8 cellular contexts compared by ENCODE assay signal in genomic region chr10:32961892-32962369, GRCh38. TPM values are rescaled to one million over a fixed set of nuclear protein-coding genes. Genes with fewer than 3 reads are reported as not detected.
DNase-seq lines count a peak whose midpoint lies in the region; ATAC-seq and TF ChIP-seq lines count a peak whose summit lies in the region.

No MANE protein-coding gene starts in this region.

- H3K4me3 ChIP-seq in ascending aorta: peak overlapping the region; percentile 14 to 42
- H3K4me3 ChIP-seq in iPS-20b (ENCODE audit: low read length): peak overlapping the region; percentile 27
- H3K4me3 ChIP-seq in testis: no peak overlapping the region

- H3K27me3 ChIP-seq in ascending aorta: no peaks in the 10 kb centered on the region
- no peaks in the 10 kb centered on the region for H3K27me3 ChIP-seq in iPS-20b (ENCODE audit: insufficient read depth, low read length)
- no peaks in the 10 kb centered on the region for H3K27me3 ChIP-seq in testis

- peaks cover 0 to 35% of the 10 kb centered on the region in 2 donors for H3K4me1 ChIP-seq in ascending aorta
- H3K4me1 ChIP-seq in iPS-20b (ENCODE audit: insufficient read depth, low read length): peaks cover 25% of the 10 kb centered on the region
- H3K4me1 ChIP-seq in testis: no peaks in the 10 kb centered on the region

- TF ChIP-seq POLR2A in testis (IDR thresholded peaks at IDR 0.05): no peak

- ATAC-seq in GM19324 (IDR thresholded peaks at IDR 0.05; ENCODE audit: low FRiP score, unreplicated experiment) (no peak), GM19328 (IDR thresholded peaks at IDR 0.05; ENCODE audit: unreplicated experiment) (no peak)

- DNase-seq in HT-29 (ENCODE audit: low spot score) (peak; percentile 49), ascending aorta (ENCODE audit: low spot score in 2 of 2) (peak in 1 of 2 donors; percentile 83), testis (no peak), retina (no peak), NCI-H2029 treated with DMSO at 0.1 percent for 48 hours (lab: John Stamatoyannopoulos, UW) (no peak)

- peak in 1 of 3 experiments; percentile 9 for TF ChIP-seq CTCF in ascending aorta (IDR thresholded peaks at IDR 0.05)
- no peak for TF ChIP-seq CTCF in testis (IDR thresholded peaks at IDR 0.05)

- H3K9me3 ChIP-seq in ascending aorta (no peaks in the 10 kb centered on the region), iPS-20b (ENCODE audit: insufficient read depth, low read depth, low read length) (no peaks in the 10 kb centered on the region), testis (no peaks in the 10 kb centered on the region)

- intact Hi-C loops in ascending aorta (cut with DNase I) (loop anchor here (1.0 kb wide), 2 partner anchors 18 to 43 kb away; no protein-coding TSS in a partner anchor), testis (cut with DNase I; ENCODE audit: low total_unique reads) (no loop called here)

- H3K36me3 ChIP-seq in ascending aorta: no peaks in the 10 kb centered on the region
- no peaks in the 10 kb centered on the region for H3K36me3 ChIP-seq in iPS-20b (ENCODE audit: insufficient read depth, low read depth, low read length)
- no peaks in the 10 kb centered on the region for H3K36me3 ChIP-seq in testis (ENCODE audit: low read depth, missing control alignments)

- WGBS in testis, 2 donors: 45 to 60% methylated on average over 2 of the region's 2 CpGs

- peak overlapping the region; percentile 70 for H3K9ac ChIP-seq in iPS-20b (ENCODE audit: low read depth, low read length)

- peak overlapping the region; percentile 97 to 99 for H3K27ac ChIP-seq in ascending aorta
- peak overlapping the region; percentile 52 for H3K27ac ChIP-seq in iPS-20b (ENCODE audit: low read length)
- peak overlapping the region; percentile 39 to 74 for H3K27ac ChIP-seq in testis

RNA-seq across cellular contexts. Expression of gene ITGB1, which starts 3.9 kb away (rescaled TPM):
- 169 and 195 TPM in 2 replicates for total RNA-seq in HT-29 (2014; rRNA removed; shearing (Covaris generic))
- total RNA-seq in ascending aorta (569 TPM), testis (100 to 1,000 TPM; 158 to 189 TPM)
- 175 TPM for polyA plus RNA-seq in testis (ENCODE audit: insufficient read depth, low read depth, low replicate concordance)

Comparison
In these comparisons a context has a peak if more than half of its experiments do, and no peak if none do; other contexts are left out.
1. H3K4me3 ChIP-seq: peak in ascending aorta (2 of 2) and iPS-20b (single experiment); none in testis (0 of 2).
2. Peak in every context shown above with its lines, with median percentiles within 50 percentile points of each other: H3K27ac ChIP-seq.